9 cellular contexts compared by ENCODE assay signal in genomic region chr1:70966018-70966638, GRCh38.
A peak's percentile ranks its signal among the peaks of the same experiment; 100 is the strongest.
DNase-seq lines count a peak whose midpoint lies in the region; ATAC-seq, FAIRE-seq and TF ChIP-seq lines count a peak whose summit lies in the region.
"Had no signal": no experiment of that assay in that cellular context is flagged by ENCODE, and none has a peak within 500 bp of the region (broad histone marks: within the 10 kb centered on the region; RNA-seq: fewer than 3 reads in every experiment).

No MANE protein-coding gene starts in this region.

- TF ChIP-seq POLR2A in testis (IDR thresholded peaks at IDR 0.05): no peak

- POLR2A ChIA-PET in A673 (lab: Charles Lee; ENCODE audit: low non-redundant PET): no interaction called here

- 54 to 60% methylated on average over 2 of the region's 2 CpGs for WGBS in testis, 2 donors

- H3K27ac ChIP-seq in A673 (ENCODE audit: low read depth, low read length, poor library complexity, severe bottlenecking) (no peak overlapping the region), testis (no peak overlapping the region)

- TF ChIP-seq CTCF in A673 (conservative IDR thresholded peaks at IDR 0.05; ENCODE audit: low read depth, low read length): peak; percentile 47
- TF ChIP-seq CTCF in bronchial epithelial cell (IDR thresholded peaks at IDR 0.05; ENCODE audit: insufficient read depth, low read length, severe bottlenecking): no peak
- peak in 1 of 3 experiments; percentile 73 for TF ChIP-seq CTCF in testis (IDR thresholded peaks at IDR 0.05)

- no peak overlapping the region for H3K4me3 ChIP-seq in A673 (ENCODE audit: low read depth, low read length, poor library complexity, severe bottlenecking)
- no peak overlapping the region for H3K4me3 ChIP-seq in bronchial epithelial cell (ENCODE audit: low read depth, low read length)
- no peak overlapping the region for H3K4me3 ChIP-seq in testis

- intact Hi-C loops in A673 (cut with micrococcal nuclease; ENCODE audit: unreplicated experiment): no loop called here
- intact Hi-C loops in testis (cut with DNase I; ENCODE audit: low total_unique reads): no loop called here

- peak; percentile 30 for DNase-seq in A673 (ENCODE audit: low spot score)
- peak; percentile 15 for DNase-seq in bronchial epithelial cell (ENCODE audit: low read depth)
- DNase-seq in testis: no peak
- no peak for DNase-seq in activated naive CD4-positive, alpha-beta T cell treated with Interleukin-2 at 50 U/mL for 16 hours
- DNase-seq in NCI-H2227 treated with DMSO at 0.1 percent for 48 hours (lab: John Stamatoyannopoulos, UW): no peak
- DNase-seq: effector memory CD4-positive, alpha-beta T cell had no signal

- no peak for FAIRE-seq in bronchial epithelial cell (lab: Jason Lieb, UNC)

- H3K9me3 ChIP-seq in A673 (ENCODE audit: low read depth, low read length, poor library complexity, severe bottlenecking): peaks cover 9% of the 10 kb centered on the region
- H3K9me3 ChIP-seq in testis: no peaks in the 10 kb centered on the region

- H3K36me3 ChIP-seq in A673 (ENCODE audit: insufficient read depth, low read length, poor library complexity, severe bottlenecking) (peaks cover 8% of the 10 kb centered on the region), bronchial epithelial cell (ENCODE audit: control insufficient read depth, insufficient read depth, low read length) (no peaks in the 10 kb centered on the region), testis (ENCODE audit: low read depth, missing control alignments) (no peaks in the 10 kb centered on the region)

- H3K4me1 ChIP-seq in A673 (ENCODE audit: insufficient read depth, low read length, poor library complexity, severe bottlenecking) (peaks cover 6% of the 10 kb centered on the region), testis (no peaks in the 10 kb centered on the region)

- CTCF ChIA-PET in A673 (lab: Charles Lee): no interaction called here

- ATAC-seq in GM18517 (IDR thresholded peaks at IDR 0.05; ENCODE audit: unreplicated experiment) (peak; percentile 59), HG03571 (IDR thresholded peaks at IDR 0.05; ENCODE audit: unreplicated experiment) (peak; percentile 75), GM19452 (IDR thresholded peaks at IDR 0.05; ENCODE audit: unreplicated experiment) (no peak)

- BruUV-seq in A673 (replicated peaks; lab: Mats Ljungman, UMichigan): no TSS peak

- H3K27me3 ChIP-seq in A673 (replicated peaks; ENCODE audit: insufficient read depth, low read depth, low read length, poor library complexity) (no peaks in the 10 kb centered on the region), bronchial epithelial cell (ENCODE audit: control insufficient read depth, insufficient read depth, low read length) (no peaks in the 10 kb centered on the region), testis (no peaks in the 10 kb centered on the region)

Comparison
In these comparisons a context has a peak if more than half of its experiments do, and no peak if none do; other contexts are left out.
1. DNase-seq: peak in A673 (single experiment) and bronchial epithelial cell (single experiment); none in testis (single experiment), activated naive CD4-positive, alpha-beta T cell treated with Interleukin-2 at 50 U/mL for 16 hours (single experiment) and NCI-H2227 treated with DMSO at 0.1 percent for 48 hours (single experiment).